9 cellular contexts compared by ENCODE assay signal in the genomic region with DNA sequence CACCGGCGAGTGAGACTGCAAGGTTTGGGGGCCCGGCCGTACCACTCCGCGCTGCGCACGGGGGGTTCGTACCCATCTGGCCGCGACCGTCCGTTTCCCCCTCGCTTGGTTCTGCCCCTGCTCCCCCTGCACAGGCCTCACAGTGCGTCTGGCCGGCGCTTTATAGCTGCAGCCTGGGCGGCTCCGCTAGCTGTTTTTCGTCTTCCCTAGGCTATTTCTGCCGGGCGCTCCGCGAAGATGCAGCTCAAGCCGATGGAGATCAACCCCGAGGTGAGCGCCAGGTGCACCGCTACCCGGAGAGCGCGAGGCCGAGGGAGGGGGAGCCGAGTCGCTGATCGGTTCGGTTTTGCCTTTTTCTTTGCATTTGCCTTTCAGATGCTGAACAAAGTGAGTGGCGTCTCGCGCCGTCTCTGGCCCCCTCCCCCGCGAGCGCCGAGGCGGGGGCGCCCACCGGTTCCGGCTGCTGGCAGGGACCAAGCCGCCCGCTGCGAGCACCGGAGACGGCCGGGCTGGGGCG. TPM values are rescaled to one million over a fixed set of nuclear protein-coding genes. Genes with fewer than 3 reads are reported as not detected.
DNase-seq lines count a peak whose midpoint lies in the region; ATAC-seq and TF ChIP-seq lines count a peak whose summit lies in the region.
"Had no signal": no experiment of that assay in that cellular context is flagged by ENCODE, and none has a peak within 500 bp of the region (broad histone marks: within the 10 kb centered on the region; RNA-seq: fewer than 3 reads in every experiment).

A gene (plus strand): TSS at position 189 of the 517 bp plus-strand sequence. CDS start 49 bp downstream, at position 238.

- H3K27ac Mint-ChIP-seq in T-helper 1 cell treated with Interleukin-12 subunit alpha and Interleukin-12 subunit beta and Interleukin-4 antibody, amounts not matched to agents 30 μg/mL and 1 μg/mL, for 36 hours: no peak within 1 kb of the TSS
- H3K27ac Mint-ChIP-seq in osteocyte (ENCODE audit: unreplicated experiment): peak within 1 kb of the TSS; percentile 65

- peak within 1 kb of the TSS; percentile 54 for H3K4me3 Mint-ChIP-seq in T-helper 1 cell treated with Interleukin-12 subunit alpha and Interleukin-12 subunit beta and Interleukin-4 antibody, amounts not matched to agents 30 μg/mL and 1 μg/mL, for 36 hours
- H3K4me3 Mint-ChIP-seq in osteocyte (ENCODE audit: unreplicated experiment): peak within 1 kb of the TSS; percentile 80

- intact Hi-C loops in heart right ventricle (cut with DNase I): loop anchor here in 2 of 10 donors (10.0 kb wide), 1 partner anchor 628 kb away; no protein-coding TSS in a partner anchor

- no peaks in the 10 kb centered on the region for H3K9me3 Mint-ChIP-seq in T-helper 1 cell treated with Interleukin-12 subunit alpha and Interleukin-12 subunit beta and Interleukin-4 antibody, amounts not matched to agents 30 μg/mL and 1 μg/mL, for 36 hours
- H3K9me3 Mint-ChIP-seq in osteocyte (ENCODE audit: unreplicated experiment): no peaks in the 10 kb centered on the region

- WGBS in heart right ventricle, 2 donors: 1 to 3% methylated on average over 55 of the region's 55 CpGs

- no peak for DNase-seq in T-helper 1 cell
- DNase-seq in NCI-H2227 (lab: John Stamatoyannopoulos, UW; ENCODE audit: unreplicated experiment): peak; percentile 95
- peak; percentile 57 for DNase-seq in amniotic stem cell (lab: John Stamatoyannopoulos, UW)
- peak in 1 of 2 donors; percentile 26 for DNase-seq in heart right ventricle
- DNase-seq in osteocyte (ENCODE audit: extremely low spot score, unreplicated experiment): peak; percentile 93

- H3K27me3 ChIP-seq in heart right ventricle: peaks cover 0 to 63% (median 20%) of the 10 kb centered on the region in 7 donors

- TF ChIP-seq CTCF in heart right ventricle (IDR thresholded peaks at IDR 0.05): no peak
- TF ChIP-seq CTCF in osteocyte (IDR thresholded peaks at IDR 0.05): no peak

- H3K27me3 Mint-ChIP-seq in T-helper 1 cell treated with Interleukin-12 subunit alpha and Interleukin-12 subunit beta and Interleukin-4 antibody, amounts not matched to agents 30 μg/mL and 1 μg/mL, for 36 hours (ENCODE audit: low read depth): peaks cover 61% of the 10 kb centered on the region
- peaks cover 28% of the 10 kb centered on the region for H3K27me3 Mint-ChIP-seq in osteocyte (ENCODE audit: unreplicated experiment)

- H3K36me3 Mint-ChIP-seq in T-helper 1 cell treated with Interleukin-12 subunit alpha and Interleukin-12 subunit beta and Interleukin-4 antibody, amounts not matched to agents 30 μg/mL and 1 μg/mL, for 36 hours (ENCODE audit: low read depth): no peaks in the 10 kb centered on the region
- H3K36me3 Mint-ChIP-seq in osteocyte (ENCODE audit: unreplicated experiment): peaks cover 12% of the 10 kb centered on the region
- H3K36me3 Mint-ChIP-seq: CD4-positive, CD25-positive, alpha-beta regulatory T cell had no signal

- peaks cover 8 to 21% (median 16%) of the 10 kb centered on the region in 9 donors for H3K4me1 ChIP-seq in heart right ventricle

- peaks cover 5% of the 10 kb centered on the region for H3K4me1 Mint-ChIP-seq in T-helper 1 cell treated with Interleukin-12 subunit alpha and Interleukin-12 subunit beta and Interleukin-4 antibody, amounts not matched to agents 30 μg/mL and 1 μg/mL, for 36 hours (ENCODE audit: low read depth)
- H3K4me1 Mint-ChIP-seq in osteocyte (ENCODE audit: unreplicated experiment): peaks cover 24% of the 10 kb centered on the region

- peak within 1 kb of the TSS; percentile 16 to 62 (median 58) for H3K4me3 ChIP-seq in heart right ventricle

- no peak within 1 kb of the TSS for H3K27ac ChIP-seq in heart right ventricle

- ATAC-seq in HG02885 (IDR thresholded peaks at IDR 0.05; ENCODE audit: poor library complexity, unreplicated experiment) (peak; percentile 71), heart right ventricle (peak; percentile 21 to 74 (median 60)), HG03571 (IDR thresholded peaks at IDR 0.05; ENCODE audit: unreplicated experiment) (no peak)

- H3K9me3 ChIP-seq in heart right ventricle: no peaks in the 10 kb centered on the region

- H3K36me3 ChIP-seq in heart right ventricle: peaks cover 0 to 8% (median 0%) of the 10 kb centered on the region in 9 donors

RNA-seq across cellular contexts. Expression of the gene that starts here (rescaled TPM):
- total RNA-seq in heart right ventricle: 10 to 100 TPM in 6 of 10 donors, 1 to 10 TPM in 4; 3.2 to 75.9 (median 12.1) TPM
- 1 to 10 TPM; 7.8 to 8.5 TPM for polyA plus RNA-seq in heart right ventricle
- 167 and 168 TPM in 2 replicates for total RNA-seq in osteocyte
- total RNA-seq: CD4-positive, CD25-positive, alpha-beta regulatory T cell had no signal
- polyA plus RNA-seq: CD4-positive, CD25-positive, alpha-beta regulatory T cell had no signal

Comparison
In these comparisons a context has a peak if more than half of its experiments do, and no peak if none do; other contexts are left out.
1. DNase-seq: peak in NCI-H2227 (single experiment), amniotic stem cell (single experiment) and osteocyte (single experiment); none in T-helper 1 cell (0 of 5).